33 cellular contexts compared by ENCODE assay signal in the genomic region with DNA sequence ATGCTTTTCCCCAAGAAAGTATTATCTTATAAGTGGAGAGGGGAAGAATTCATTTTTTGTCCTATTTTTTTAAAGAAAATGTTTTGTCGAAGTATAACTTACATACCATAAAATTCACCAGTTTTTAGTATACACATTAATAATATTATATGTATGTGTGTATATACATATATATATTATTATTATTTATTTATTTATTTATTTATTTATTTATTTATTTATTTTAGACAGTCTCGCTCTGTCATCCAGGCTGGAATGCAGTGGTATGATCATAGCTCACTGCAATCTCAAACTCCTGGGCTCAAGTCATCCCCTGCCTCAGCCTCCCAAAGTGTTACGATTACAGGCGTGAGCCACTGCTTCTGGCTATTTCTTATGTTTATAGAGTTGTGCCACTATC.
"Had no signal": no experiment of that assay in that cellular context is flagged by ENCODE, and none has a peak within 500 bp of the region (broad histone marks: within the 10 kb centered on the region; RNA-seq: fewer than 3 reads in every experiment).

No MANE protein-coding gene starts in this region.

- H3K4me1 ChIP-seq: adrenal gland, body of pancreas, breast epithelium had no signal

- H3K4me3 ChIP-seq: adrenal gland, body of pancreas, breast epithelium had no signal

- DNase-seq: activated B cell treated with CpG ODN at 0.5 μM for 24 hours; activated CD4-positive, alpha-beta memory T cell treated with anti-CD3 and anti-CD28 coated beads for 36 hours; activated CD4-positive, alpha-beta T cell treated with anti-CD3 and anti-CD28 coated beads for 4 hours; activated CD4-positive, alpha-beta T cell treated with anti-CD3 and anti-CD28 coated beads, Interleukin-2, amount 10 ng/mL, durations not matched to agents 24 days and 14 days; activated CD4-positive, alpha-beta T cell treated with anti-CD3 and anti-CD28 coated beads, Interleukin-2, amount 50 U/mL, for 1 hour; activated CD4-positive, alpha-beta T cell treated with anti-CD3 and anti-CD28 coated beads, Interleukin-2, amount 50 U/mL, for 4 hours; activated CD4-positive, CD25-positive, alpha-beta regulatory T cell treated with anti-CD3 and anti-CD28 coated beads, Interleukin-2, amount 50 U/mL, for 72 hours; activated CD8-positive, alpha-beta memory T cell treated with anti-CD3 and anti-CD28 coated beads, Interleukin-2, amount 50 U/mL, for 4 hours; activated CD8-positive, alpha-beta T cell treated with anti-CD3 and anti-CD28 coated beads for 36 hours; activated effector memory CD4-positive, alpha-beta T cell treated with anti-CD3 and anti-CD28 coated beads, Interleukin-2, amount 50 U/mL, for 16 hours; activated gamma-delta T cell treated with Interleukin-2 at 50 U/mL for 16 hours; activated naive CD4-positive, alpha-beta T cell; activated naive CD4-positive, alpha-beta T cell treated with anti-CD3 and anti-CD28 coated beads for 36 hours; activated naive CD4-positive, alpha-beta T cell treated with anti-CD3 and anti-CD28 coated beads, Interleukin-2, amount 50 U/mL, for 16 hours; activated naive CD8-positive, alpha-beta T cell treated with anti-CD3 and anti-CD28 coated beads for 36 hours; activated T-cell treated with anti-CD3 and anti-CD28 coated beads for 4 hours; activated T-cell treated with anti-CD3 and anti-CD28 coated beads, Interleukin-2, amount 50 U/mL, for 1 hour; activated T-cell treated with anti-CD3 and anti-CD28 coated beads, Interleukin-2, amount 50 U/mL, for 4 hours; activated T-cell treated with anti-CD3 and anti-CD28 coated beads, Interleukin-2, amount 50 U/mL, for 72 hours; adrenal gland; amniotic stem cell; aorta; body of pancreas; brain microvascular endothelial cell; central memory CD4-positive, alpha-beta T cell; T-helper 1 cell; T-helper 2 cell; T-helper 9 cell had no signal

- H3K27ac ChIP-seq: adrenal gland, body of pancreas, brain microvascular endothelial cell, breast epithelium, VCaP had no signal

- H3K27me3 ChIP-seq: adrenal gland, body of pancreas, brain microvascular endothelial cell had no signal

- FAIRE-seq: TTC549 had no signal

- ATAC-seq: activated CD8-positive, alpha-beta T cell treated with anti-CD3 and anti-CD28 coated beads for 36 hours; activated naive CD4-positive, alpha-beta T cell treated with anti-CD3 and anti-CD28 coated beads, Interleukin-2, amount 50 U/mL, for 72 hours; activated T-cell treated with anti-CD3 and anti-CD28 coated beads, Interleukin-2, amount 50 U/mL, for 4 hours; activated T-cell treated with anti-CD3 and anti-CD28 coated beads, Interleukin-2, amount 50 U/mL, for 72 hours; activated T-helper 17 cell treated with anti-CD3 and anti-CD28 coated beads, Interleukin-2, amount 50 U/mL, for 72 hours; body of pancreas had no signal

- H3K9me3 ChIP-seq: adrenal gland, body of pancreas, breast epithelium had no signal

- H3K36me3 ChIP-seq: adrenal gland, brain microvascular endothelial cell, breast epithelium had no signal
